In genomic region chr5:175746851-175747250, GRCh38 we compare ENCODE assay signal across 1 cellular context.
TF ChIP-seq lines count a peak whose summit lies in the region.

No MANE protein-coding gene starts in this region.

TF ChIP-seq in K562, 482 proteins besides CTCF, POLR2A, EP300 and RAD21 (continued from another document and continues in another):
- TF ChIP-seq PRPF4 (IDR thresholded peaks at IDR 0.05; ENCODE audit: insufficient read depth, low read depth, low read length, poor library complexity, severe bottlenecking) (no peak), SREBF2 (CRISPR knock-in tag; IDR thresholded peaks at IDR 0.05) (no peak), CC2D1A (IDR thresholded peaks at IDR 0.05) (no peak), ELF1 (tag; IDR thresholded peaks at IDR 0.05) (peak; percentile 55; the same call in 1 of the 2 replicates), ZNF224 (CRISPR knock-in tag; IDR thresholded peaks at IDR 0.05) (no peak), CTCFL (IDR thresholded peaks at IDR 0.05; ENCODE audit: borderline replicate concordance, insufficient read depth, low read depth, low read length, poor library complexity, severe bottlenecking) (no peak), HLTF (IDR thresholded peaks at IDR 0.05) (no peak), ZNF197 (CRISPR knock-in tag; IDR thresholded peaks at IDR 0.05; ENCODE audit: low read depth) (no peak), USF1 (CRISPR knock-in tag; IDR thresholded peaks at IDR 0.05) (peak; percentile 83), ZFPM2 (CRISPR knock-in tag; IDR thresholded peaks at IDR 0.05) (no peak), TRIM24 (IDR thresholded peaks at IDR 0.05) (no peak), SIX5 (IDR thresholded peaks at IDR 0.05; ENCODE audit: borderline replicate concordance in 1 of 2, insufficient read depth in 1 of 2, low read depth in 1 of 2, low read length in 2 of 2) (peak; percentile 46 to 55; a peak in 3 of 4 replicates), MAFK (IDR thresholded peaks at IDR 0.05; ENCODE audit: low read length) (no peak), ZBTB8A (IDR thresholded peaks at IDR 0.05; ENCODE audit: partially characterized antibody) (no peak), ZNF609 (CRISPR knock-in tag; IDR thresholded peaks at IDR 0.05; ENCODE audit: borderline replicate concordance) (no peak), FOS (IDR thresholded peaks at IDR 0.05; ENCODE audit: extremely low read depth, insufficient read length) (peak; percentile 57), HDAC8 (tag; IDR thresholded peaks at IDR 0.05) (no peak), RBFOX2 (IDR thresholded peaks at IDR 0.05; ENCODE audit: low read depth, low read length) (no peak), LCOR (CRISPR knock-in tag; IDR thresholded peaks at IDR 0.05) (no peak), NRF1 (conservative IDR thresholded peaks at IDR 0.05 in 1 of 2, IDR thresholded peaks at IDR 0.05 in 1 of 2) (no peak), PHB (CRISPR knock-in tag; IDR thresholded peaks at IDR 0.05) (no peak), ZNF274 (IDR thresholded peaks at IDR 0.05; ENCODE audit: borderline replicate concordance, low read depth, low read length) (no peak), RREB1 (CRISPR knock-in tag; IDR thresholded peaks at IDR 0.05) (no peak), KLF1 (tag; IDR thresholded peaks at IDR 0.05) (no peak), CLOCK (CRISPR knock-in tag; IDR thresholded peaks at IDR 0.05; ENCODE audit: borderline replicate concordance) (no peak), MYBL2 (IDR thresholded peaks at IDR 0.05; ENCODE audit: low read depth) (no peak), MYBL2 (CRISPR knock-in tag; IDR thresholded peaks at IDR 0.05; ENCODE audit: borderline replicate concordance) (no peak), ATF4 (CRISPR knock-in tag; IDR thresholded peaks at IDR 0.05) (no peak), ATF3 (IDR thresholded peaks at IDR 0.05) (no peak), ATF3 (CRISPR knock-in tag; conservative IDR thresholded peaks at IDR 0.05) (no peak), HDAC2 (IDR thresholded peaks at IDR 0.05) (no peak), E2F5 (CRISPR knock-in tag; IDR thresholded peaks at IDR 0.05) (no peak), HCFC1 (IDR thresholded peaks at IDR 0.05; ENCODE audit: low read depth, low read length) (peak; percentile 81), CBX3 (IDR thresholded peaks at IDR 0.05; ENCODE audit: borderline replicate concordance in 1 of 2, low read length in 2 of 2) (no peak), TAF7 (tag; IDR thresholded peaks at IDR 0.05) (no peak), CHAMP1 (IDR thresholded peaks at IDR 0.05) (no peak), RAD51 (IDR thresholded peaks at IDR 0.05; ENCODE audit: borderline replicate concordance, low read depth) (peak; percentile 68), SPI1 (IDR thresholded peaks at IDR 0.05; ENCODE audit: borderline replicate concordance, low read depth, low read length) (no peak), ZNF143 (CRISPR knock-in tag; IDR thresholded peaks at IDR 0.05) (peak; percentile 71), ZNF444 (CRISPR knock-in tag; IDR thresholded peaks at IDR 0.05) (no peak)
